In the genomic region with DNA sequence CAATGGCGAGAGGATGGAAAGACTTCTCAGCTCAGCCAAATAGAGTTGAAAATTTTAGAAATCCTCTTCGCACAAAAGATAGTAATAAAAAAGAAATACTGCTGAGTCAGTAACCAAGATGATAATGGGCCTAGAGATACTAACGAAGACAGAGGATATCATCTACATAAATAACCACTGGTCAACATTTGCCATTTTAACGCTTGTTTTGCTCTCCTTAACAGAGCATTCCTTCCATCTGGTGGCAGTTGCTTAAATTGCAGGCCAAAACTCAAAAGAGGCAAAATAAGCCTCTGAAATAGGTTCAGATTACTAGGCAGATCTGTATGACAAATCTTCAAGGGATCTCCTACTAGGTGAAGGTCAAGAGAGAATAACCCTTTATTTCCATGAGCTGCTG, we compare ENCODE assay signal across 8 cellular contexts. TPM values are rescaled to one million over a fixed set of nuclear protein-coding genes. Genes with fewer than 3 reads are reported as not detected.
DNase-seq lines count a peak whose midpoint lies in the region; ATAC-seq, FAIRE-seq and TF ChIP-seq lines count a peak whose summit lies in the region.

No MANE protein-coding gene starts in this region.

- no peak overlapping the region for H3K27ac ChIP-seq in HEK293 (ENCODE audit: extremely low read depth, low read depth, low read length)
- H3K27ac ChIP-seq in HepG2 (ENCODE audit: extremely low read length, insufficient read depth, low read length): no peak overlapping the region

- intact Hi-C loops in HepG2 (cut with micrococcal nuclease; ENCODE audit: unreplicated experiment): no loop called here

- H3K4me1 Mint-ChIP-seq in activated CD8-positive, alpha-beta T cell treated with anti-CD3 and anti-CD28 coated beads, Interleukin-2, amount 10 ng/mL, durations not matched to agents 7 days and 5 days (ENCODE audit: low read depth): peaks cover 4% of the 10 kb centered on the region
- no peaks in the 10 kb centered on the region for H3K4me1 Mint-ChIP-seq in activated naive CD4-positive, alpha-beta T cell treated with anti-CD3 and anti-CD28 coated beads, Interleukin-2, amount 10 ng/mL, durations not matched to agents 7 days and 5 days

- no peak overlapping the region for H3K4me2 ChIP-seq in HepG2 (ENCODE audit: low read depth, low read length)

- FAIRE-seq in HepG2 (lab: Jason Lieb, UNC): no peak

- H3K27me3 Mint-ChIP-seq in activated CD8-positive, alpha-beta T cell treated with anti-CD3 and anti-CD28 coated beads, Interleukin-2, amount 10 ng/mL, durations not matched to agents 7 days and 5 days (ENCODE audit: low read depth): no peaks in the 10 kb centered on the region
- H3K27me3 Mint-ChIP-seq in activated naive CD4-positive, alpha-beta T cell treated with anti-CD3 and anti-CD28 coated beads, Interleukin-2, amount 10 ng/mL, durations not matched to agents 7 days and 5 days: no peaks in the 10 kb centered on the region

- H3K4me3 ChIP-seq in HEK293 (ENCODE audit: low read depth, low read length): no peak overlapping the region
- H3K4me3 ChIP-seq in HepG2 (replicated peaks in 1 of 3; ENCODE audit: insufficient read depth in 1 of 3, low read depth in 2 of 3, low read length in 3 of 3): no peak overlapping the region

- peaks cover 4 to 17% of the 10 kb centered on the region in 2 experiments; a peak in 1 of 3 replicates for H3K36me3 ChIP-seq in HEK293 (ENCODE audit: control insufficient read depth in 2 of 2, insufficient read depth in 1 of 2, low read length in 2 of 2)
- no peaks in the 10 kb centered on the region for H3K36me3 ChIP-seq in HepG2 (replicated peaks in 1 of 2; ENCODE audit: control insufficient read depth in 1 of 2, insufficient read depth in 2 of 2, low read length in 2 of 2)

- TF ChIP-seq EP300 in HepG2 (IDR thresholded peaks at IDR 0.05; ENCODE audit: low read depth in 2 of 2, low read length in 2 of 2) (no peak), HepG2 (CRISPR knock-in tag; IDR thresholded peaks at IDR 0.05; ENCODE audit: borderline replicate concordance) (no peak)

- ATAC-seq in activated CD8-positive, alpha-beta T cell treated with anti-CD3 and anti-CD28 coated beads, Interleukin-2, amount 10 ng/mL, durations not matched to agents 7 days and 5 days: no peak
- ATAC-seq in HepG2 (no peak), HG03045 (IDR thresholded peaks at IDR 0.05; ENCODE audit: unreplicated experiment) (no peak)

- no peak for TF ChIP-seq POLR2A in HepG2 (IDR thresholded peaks at IDR 0.05; ENCODE audit: insufficient read depth in 1 of 2, low read depth in 2 of 2, low read length in 2 of 2)

- H3K27me3 ChIP-seq in HepG2 (ENCODE audit: control insufficient read depth in 1 of 2, insufficient read depth in 2 of 2, low read length in 2 of 2): no peaks in the 10 kb centered on the region

- H3K9me3 Mint-ChIP-seq in activated CD8-positive, alpha-beta T cell treated with anti-CD3 and anti-CD28 coated beads, Interleukin-2, amount 10 ng/mL, durations not matched to agents 7 days and 5 days (ENCODE audit: insufficient read depth): peaks cover under 1% of the 10 kb centered on the region
- H3K9me3 Mint-ChIP-seq in activated naive CD4-positive, alpha-beta T cell treated with anti-CD3 and anti-CD28 coated beads, Interleukin-2, amount 10 ng/mL, durations not matched to agents 7 days and 5 days: peaks cover 5% of the 10 kb centered on the region

- peak; percentile 28; the same call in 1 of the 2 replicates for TF ChIP-seq CTCF in HEK293 (tag by site-specific recombination; IDR thresholded peaks at IDR 0.05)
- TF ChIP-seq CTCF in HepG2 (CRISPR knock-in tag; IDR thresholded peaks at IDR 0.05): 0 out of 2 replicates have a peak, but pooled peaks have one; percentile 12
- TF ChIP-seq CTCF in GM20000 (IDR thresholded peaks at IDR 0.05; ENCODE audit: extremely low read depth, missing control alignments): no peak

- in situ Hi-C loops in Caki2 (cut with HindIII; ENCODE audit: low pct_unique_long_range_greater_than_20kb, low sequenced_read_pairs): no loop called here
- in situ Hi-C loops in HepG2 (cut with HindIII; ENCODE audit: extremely low pct_ligation_motif_present, low pct_unique_long_range_greater_than_20kb): no loop called here

- no peaks in the 10 kb centered on the region for H3K79me2 ChIP-seq in HepG2 (ENCODE audit: insufficient read depth, low read length)

- no peak overlapping the region for H3K4me3 Mint-ChIP-seq in activated CD8-positive, alpha-beta T cell treated with anti-CD3 and anti-CD28 coated beads, Interleukin-2, amount 10 ng/mL, durations not matched to agents 7 days and 5 days
- no peak overlapping the region for H3K4me3 Mint-ChIP-seq in activated naive CD4-positive, alpha-beta T cell treated with anti-CD3 and anti-CD28 coated beads, Interleukin-2, amount 10 ng/mL, durations not matched to agents 7 days and 5 days

- no TSS peak for BruUV-seq in HepG2 (replicated peaks; lab: Mats Ljungman, UMichigan)

- H3K27ac Mint-ChIP-seq in activated CD8-positive, alpha-beta T cell treated with anti-CD3 and anti-CD28 coated beads, Interleukin-2, amount 10 ng/mL, durations not matched to agents 7 days and 5 days: no peak overlapping the region
- no peak overlapping the region for H3K27ac Mint-ChIP-seq in activated naive CD4-positive, alpha-beta T cell treated with anti-CD3 and anti-CD28 coated beads, Interleukin-2, amount 10 ng/mL, durations not matched to agents 7 days and 5 days

- no peaks in the 10 kb centered on the region for H4K20me1 ChIP-seq in HepG2 (ENCODE audit: insufficient read depth, low read length)

- no peaks in the 10 kb centered on the region for H3K9me3 ChIP-seq in HEK293 (ENCODE audit: control insufficient read depth, insufficient read depth, low read depth, low read length)
- H3K9me3 ChIP-seq in HepG2 (ENCODE audit: low read length): peaks cover 6% of the 10 kb centered on the region; the same call in 1 of the 2 replicates

- no peak overlapping the region for H3K9ac ChIP-seq in HepG2 (ENCODE audit: insufficient read depth, low read depth, low read length)

- H2AFZ ChIP-seq in HepG2 (ENCODE audit: low read length): no peak overlapping the region

- DNase-seq in Caki2 (ENCODE audit: low read depth) (peak; percentile 16), HepG2 (ENCODE audit: low spot score) (no peak), HK-2 (ENCODE audit: unreplicated experiment) (no peak), GM20000 (ENCODE audit: low spot score) (no peak)
- DNase-seq in activated CD8-positive, alpha-beta T cell treated with anti-CD3 and anti-CD28 coated beads, Interleukin-2, amount 10 ng/mL, durations not matched to agents 7 days and 5 days: peak; percentile 21
- DNase-seq in activated naive CD4-positive, alpha-beta T cell treated with anti-CD3 and anti-CD28 coated beads, Interleukin-2, amount 10 ng/mL, durations not matched to agents 7 days and 5 days: no peak

- no peak for TF ChIP-seq RAD21 in HepG2 (CRISPR knock-in tag; IDR thresholded peaks at IDR 0.05)

- CTCF ChIA-PET in HEK293 (lab: Yijun Ruan, JAX): interaction anchor here (0.5 to 1.8 kb wide), 8 partner anchors 8 to 1003 kb away, joined by 3 to 6 read pairs (median 3); no protein-coding TSS in a partner anchor
- CTCF ChIA-PET in activated CD8-positive, alpha-beta T cell treated with anti-CD3 and anti-CD28 coated beads, Interleukin-2, amount 10 ng/mL, durations not matched to agents 7 days and 5 days (lab: Charles Lee): interaction anchor here (0.6 to 2.3 kb wide), 6 partner anchors 9 to 490 kb away, joined by 3 to 6 read pairs (median 3); no protein-coding TSS in a partner anchor
- CTCF ChIA-PET in HepG2 (lab: Yijun Ruan, JAX; ENCODE audit: low intra/inter-chr PET ratio, low total read pairs): no interaction called here
- CTCF ChIA-PET in activated naive CD4-positive, alpha-beta T cell treated with anti-CD3 and anti-CD28 coated beads, Interleukin-2, amount 10 ng/mL, durations not matched to agents 7 days and 5 days (lab: Charles Lee): interaction anchor here (0.9 to 1.7 kb wide), 2 partner anchors 9 to 25 kb away, joined by 3 to 4 read pairs; no protein-coding TSS in a partner anchor

- H3K4me1 ChIP-seq in HEK293 (ENCODE audit: control insufficient read depth, insufficient read depth, low read length) (no peaks in the 10 kb centered on the region), HepG2 (ENCODE audit: insufficient read depth, low read length) (no peaks in the 10 kb centered on the region)

- POLR2A ChIA-PET in HEK293 (lab: Yijun Ruan, JAX) (no interaction called here), HepG2 (lab: Yijun Ruan, JAX) (no interaction called here)
- POLR2A ChIA-PET in activated CD8-positive, alpha-beta T cell treated with anti-CD3 and anti-CD28 coated beads, Interleukin-2, amount 10 ng/mL, durations not matched to agents 7 days and 5 days (lab: Charles Lee): no interaction called here

- WGBS in HepG2 (ENCODE audit: low lambda C conversion rate): 93% methylated on average over 4 of the region's 4 CpGs

- peaks cover 24% of the 10 kb centered on the region for H3K36me3 Mint-ChIP-seq in activated CD8-positive, alpha-beta T cell treated with anti-CD3 and anti-CD28 coated beads, Interleukin-2, amount 10 ng/mL, durations not matched to agents 7 days and 5 days (ENCODE audit: low read depth)
- H3K36me3 Mint-ChIP-seq in activated naive CD4-positive, alpha-beta T cell treated with anti-CD3 and anti-CD28 coated beads, Interleukin-2, amount 10 ng/mL, durations not matched to agents 7 days and 5 days: peaks cover 18% of the 10 kb centered on the region

RNA-seq across cellular contexts. Expression of gene MCF2, which starts 51.7 kb away (rescaled TPM):
- 0.54 TPM in 1 of 2 replicates, not detected in the other for total RNA-seq in Caki2 (2014; rRNA removed; shearing (Covaris generic); ENCODE audit: low replicate concordance)
- under 1 TPM; 0.32 to 0.55 TPM for total RNA-seq in activated CD8-positive, alpha-beta T cell treated with anti-CD3 and anti-CD28 coated beads, Interleukin-2, amount 10 ng/mL, durations not matched to agents 7 days and 5 days
- not detected in 2 replicates for total RNA-seq in HepG2 (2016; rRNA removed; fragmentation: Illumina TruSeq; extraction: Trizol)
- not detected in 2 replicates for total RNA-seq in HepG2 (2016; cell fraction: cytosol; rRNA removed; fragmentation: Illumina TruSeq; extraction: Trizol; ENCODE audit: low read depth)
- not detected in 2 replicates for total RNA-seq in HepG2 (2016; cell fraction: insoluble cytoplasmic fraction; rRNA removed; fragmentation: Illumina TruSeq; extraction: Trizol)
- not detected in 2 replicates for total RNA-seq in HepG2 (2016; cell fraction: membrane; rRNA removed; fragmentation: Illumina TruSeq; extraction: Trizol)
- total RNA-seq in HepG2 (2016; cell fraction: nucleus; rRNA removed; fragmentation: Illumina TruSeq; extraction: Trizol): not detected in 2 replicates
- polyA plus RNA-seq in HepG2 (2011; rRNA removed): 0.07 and 0.08 TPM in 2 replicates
- not detected in 2 replicates for polyA plus RNA-seq in HepG2 (2011; cell fraction: cytosol; rRNA removed)
- 0.14 TPM in 1 of 2 replicates, not detected in the other for polyA plus RNA-seq in HepG2 (2011; cell fraction: nucleus; rRNA removed)
- polyA plus RNA-seq in HepG2 (2012): not detected in 2 replicates
- not detected in 2 replicates for polyA plus RNA-seq in HepG2 (2016; cell fraction: cytosol; fragmentation: Illumina TruSeq; extraction: Trizol; ENCODE audit: low read depth)
- polyA plus RNA-seq in HepG2 (2016; cell fraction: insoluble cytoplasmic fraction; fragmentation: Illumina TruSeq; extraction: Trizol; ENCODE audit: low read depth): not detected in 2 replicates
- polyA plus RNA-seq in HepG2 (2016; cell fraction: membrane; fragmentation: Illumina TruSeq; extraction: Trizol; ENCODE audit: low read depth): not detected in 2 replicates
- polyA plus RNA-seq in HepG2 (2016; cell fraction: nucleus; fragmentation: Illumina TruSeq; extraction: Trizol; ENCODE audit: insufficient read depth, low read depth): not detected in 2 replicates
- not detected in 2 replicates for polyA minus RNA-seq in HepG2 (2011; rRNA and poly(A)+ RNA removed; ENCODE audit: low replicate concordance)
- not detected in 2 replicates for polyA minus RNA-seq in HepG2 (2011; cell fraction: cytosol; rRNA and poly(A)+ RNA removed)
- 0.25 TPM in 1 of 2 replicates, not detected in the other for polyA minus RNA-seq in HepG2 (2011; cell fraction: nucleus; rRNA and poly(A)+ RNA removed)

Comparison
In these comparisons a context has a peak if more than half of its experiments do, and no peak if none do; other contexts are left out.
1. DNase-seq: peak in Caki2 (single experiment) and activated CD8-positive, alpha-beta T cell treated with anti-CD3 and anti-CD28 coated beads, Interleukin-2, amount 10 ng/mL, durations not matched to agents 7 days and 5 days (single experiment); none in HepG2 (single experiment), HK-2 (single experiment), GM20000 (single experiment) and activated naive CD4-positive, alpha-beta T cell treated with anti-CD3 and anti-CD28 coated beads, Interleukin-2, amount 10 ng/mL, durations not matched to agents 7 days and 5 days (single experiment).